18 cellular contexts compared by ENCODE assay signal in genomic region chr21:38228115-38228514, GRCh38. TPM values are rescaled to one million over a fixed set of nuclear protein-coding genes. Genes with fewer than 3 reads are reported as not detected.
DNase-seq lines count a peak whose midpoint lies in the region; ATAC-seq and TF ChIP-seq lines count a peak whose summit lies in the region.
"Had no signal": no experiment of that assay in that cellular context is flagged by ENCODE, and none has a peak within 500 bp of the region (broad histone marks: within the 10 kb centered on the region; RNA-seq: fewer than 3 reads in every experiment).

No MANE protein-coding gene starts in this region.

- POLR2A ChIA-PET in RWPE1 (lab: Yijun Ruan, JAX; ENCODE audit: low non-redundant PET) = no interaction called here

- 29% methylated on average over 6 of the region's 6 CpGs for WGBS in prostate gland

- no peak for TF ChIP-seq CTCF in RWPE1 (conservative IDR thresholded peaks at IDR 0.05; ENCODE audit: low read depth)
- no peak for TF ChIP-seq CTCF in prostate gland (IDR thresholded peaks at IDR 0.05)

- peaks cover 10% of the 10 kb centered on the region; the same call in 1 of the 2 replicates for H3K4me1 ChIP-seq in HUES48 (ENCODE audit: control insufficient read depth, insufficient read depth, low read length)
- peaks cover 6% of the 10 kb centered on the region for H3K4me1 ChIP-seq in iPS-20b (ENCODE audit: insufficient read depth, low read length)
- no peaks in the 10 kb centered on the region for H3K4me1 ChIP-seq in prostate gland (replicated peaks)
- H3K4me1 ChIP-seq: BE2C had no signal

- no peaks in the 10 kb centered on the region for H3K36me3 ChIP-seq in HUES48 (ENCODE audit: control insufficient read depth, insufficient read depth, low read length)
- H3K36me3 ChIP-seq in iPS-20b (ENCODE audit: insufficient read depth, low read depth, low read length) = no peaks in the 10 kb centered on the region
- no peaks in the 10 kb centered on the region for H3K36me3 ChIP-seq in prostate gland
- H3K36me3 ChIP-seq: BE2C had no signal

- H3K27ac ChIP-seq in HUES48 (ENCODE audit: low read depth, low read length) (peak overlapping the region; percentile 73), RWPE1 (no peak overlapping the region), iPS-20b (ENCODE audit: low read length) (no peak overlapping the region), prostate gland (no peak overlapping the region)

- CTCF ChIA-PET in RWPE1 (lab: Yijun Ruan, JAX) = no interaction called here

- H3K27me3 ChIP-seq in HUES48 (ENCODE audit: control insufficient read depth, insufficient read depth, low read length) (no peaks in the 10 kb centered on the region), iPS-20b (ENCODE audit: insufficient read depth, low read length) (no peaks in the 10 kb centered on the region), prostate gland (replicated peaks; ENCODE audit: insufficient read depth) (no peaks in the 10 kb centered on the region)
- H3K27me3 ChIP-seq: BE2C had no signal

- ATAC-seq in HG03520 (IDR thresholded peaks at IDR 0.05; ENCODE audit: unreplicated experiment) (no peak), GM18520 (IDR thresholded peaks at IDR 0.05; ENCODE audit: unreplicated experiment) (no peak), GM19035 (IDR thresholded peaks at IDR 0.05; ENCODE audit: unreplicated experiment) (no peak)
- ATAC-seq: activated CD4-positive, alpha-beta T cell treated with anti-CD3 and anti-CD28 coated beads for 36 hours; natural killer cell had no signal

- H3K9ac ChIP-seq in HUES48 (ENCODE audit: low read depth, low read length) (no peak overlapping the region), iPS-20b (ENCODE audit: low read depth, low read length) (no peak overlapping the region)

- H3K9me3 ChIP-seq in HUES48 (ENCODE audit: control insufficient read depth, insufficient read depth, low read length) (peaks cover 84% of the 10 kb centered on the region), iPS-20b (ENCODE audit: insufficient read depth, low read depth, low read length) (peaks cover 78% of the 10 kb centered on the region), prostate gland (no peaks in the 10 kb centered on the region)

- 0 out of 2 replicates have a peak overlapping the region, but pooled peaks have one; percentile 34 for H3K4me3 ChIP-seq in HUES48 (ENCODE audit: low read depth, low read length)
- H3K4me3 ChIP-seq in iPS-20b (ENCODE audit: low read length) = 0 out of 2 replicates have a peak overlapping the region, but pooled peaks have one; percentile 31
- H3K4me3 ChIP-seq in prostate gland = no peak overlapping the region

- intact Hi-C loops in prostate gland (cut with DNase I) = no loop called here

- peak; percentile 33 for DNase-seq in RWPE1 (ENCODE audit: low spot score)
- DNase-seq in prostate gland (ENCODE audit: low spot score) = peak; percentile 63
- no peak for DNase-seq in NCI-H774 (lab: John Stamatoyannopoulos, UW)
- DNase-seq: activated CD4-positive, alpha-beta T cell treated with anti-CD3 and anti-CD28 coated beads for 36 hours; activated naive CD4-positive, alpha-beta T cell treated with anti-CD3 and anti-CD28 coated beads, Interleukin-2, amount 10 ng/mL, durations not matched to agents 7 days and 5 days; BE2C; dermis blood vessel endothelial cell; hippocampal formation; natural killer cell; NCI-H1930; NCI-H82; RPMI8226; T-helper 2 cell had no signal

- TF ChIP-seq POLR2A in prostate gland (IDR thresholded peaks at IDR 0.05) = no peak

RNA-seq across cellular contexts. Expression of gene KCNJ15, which starts 28.7 kb away (rescaled TPM):
- 1 to 10 TPM; 4.5 to 5.6 TPM for total RNA-seq in prostate gland

Comparison
In these comparisons a context has a peak if more than half of its experiments do, and no peak if none do; other contexts are left out.
1. H3K4me3 ChIP-seq: peak in HUES48 (single experiment) and iPS-20b (single experiment); none in prostate gland (0 of 2).